Comparison of ENCODE assay signal across 29 cellular contexts in the genomic region with DNA sequence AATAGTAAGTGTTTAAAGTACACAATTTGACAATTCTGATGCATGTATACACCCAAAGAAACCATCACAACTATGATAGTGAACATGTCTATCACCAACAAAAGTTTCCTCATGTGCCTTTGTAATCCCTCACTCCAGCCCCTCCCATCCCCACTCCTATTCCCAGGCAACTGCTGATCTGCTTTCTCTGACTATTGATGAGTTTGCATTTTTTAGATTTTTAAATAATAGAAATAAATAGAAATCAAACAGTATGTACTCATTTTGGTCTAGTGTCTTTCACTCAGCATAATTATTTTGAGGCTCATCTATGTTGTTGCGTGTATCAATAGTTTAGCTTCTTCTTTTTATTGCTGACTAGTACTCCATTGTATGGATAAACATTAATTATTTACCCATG. TPM values are rescaled to one million over a fixed set of nuclear protein-coding genes. Genes with fewer than 3 reads are reported as not detected.
"Had no signal": no experiment of that assay in that cellular context is flagged by ENCODE, and none has a peak within 500 bp of the region (broad histone marks: within the 10 kb centered on the region; RNA-seq: fewer than 3 reads in every experiment).

No MANE protein-coding gene starts in this region.

- ATAC-seq: effector memory CD8-positive, alpha-beta T cell; esophagus mucosa; gastrocnemius medialis; heart right ventricle; left cardiac atrium; left lung; left ventricle myocardium superior; lower lobe of right lung; mucosa of descending colon had no signal

- H3K27ac ChIP-seq: colonic mucosa, epithelial cell of prostate, esophagus squamous epithelium, gastrocnemius medialis, heart right ventricle, left lung, lower lobe of right lung had no signal

- H3K36me3 ChIP-seq: colonic mucosa, esophagus squamous epithelium, gastrocnemius medialis, heart right ventricle, left lung, lower lobe of right lung had no signal

- H3K4me3 ChIP-seq: colonic mucosa, esophagus squamous epithelium, gastrocnemius medialis, heart right ventricle, left lung, lower lobe of right lung, mucosa of descending colon had no signal

- DNase-seq: colonic mucosa; cortex of kidney; effector CD8-positive, alpha-beta T cell; effector memory CD8-positive, alpha-beta T cell; endodermal cell; erythroblast; esophagus squamous epithelium; foreskin fibroblast; foreskin melanocyte; gastrocnemius medialis; glutamatergic neuron; heart right ventricle; hippocampal formation; left cardiac atrium; left lung; left ventricle myocardium superior; lower lobe of right lung; mesenchymal stem cell; mucosa of descending colon; naive B cell had no signal

- H3K4me1 ChIP-seq: colonic mucosa, esophagus squamous epithelium, gastrocnemius medialis, left lung, lower lobe of right lung had no signal

- FAIRE-seq: endometrium, islet of Langerhans, keratinocyte had no signal

- H3K9me3 ChIP-seq: colonic mucosa, esophagus squamous epithelium, gastrocnemius medialis, heart right ventricle, left lung, lower lobe of right lung, mucosa of descending colon had no signal

- H3K27me3 ChIP-seq: colonic mucosa, esophagus squamous epithelium, gastrocnemius medialis had no signal

RNA-seq across cellular contexts. Expression of gene CITED1, which starts 23.4 kb away (rescaled TPM):
- total RNA-seq: colonic mucosa, esophagus mucosa, esophagus squamous epithelium, gastrocnemius medialis, kidney epithelial cell, left ventricle myocardium superior, lung microvascular endothelial cell had no signal

RNA-seq across cellular contexts. Expression of gene ERCC6L, which starts 43.5 kb away (rescaled TPM):
- total RNA-seq: mesenteric fat pad, myocyte had no signal
